20 cellular contexts compared by ENCODE assay signal in genomic region chr12:40207551-40207950, GRCh38.
"Had no signal": no experiment of that assay in that cellular context is flagged by ENCODE, and none has a peak within 500 bp of the region (broad histone marks: within the 10 kb centered on the region; RNA-seq: fewer than 3 reads in every experiment).

No MANE protein-coding gene starts in this region.

- H3K4me3 Mint-ChIP-seq: activated CD4-positive, alpha-beta T cell treated with anti-CD3 and anti-CD28 coated beads, Interleukin-2, amount 10 ng/mL, durations not matched to agents 7 days and 5 days; activated CD8-positive, alpha-beta T cell treated with anti-CD3 and anti-CD28 coated beads, Interleukin-2, amount 10 ng/mL, durations not matched to agents 7 days and 5 days; activated naive CD4-positive, alpha-beta T cell treated with anti-CD3 and anti-CD28 coated beads, Interleukin-2, amount 10 ng/mL, durations not matched to agents 7 days and 5 days; activated naive CD8-positive, alpha-beta T cell treated with anti-CD3 and anti-CD28 coated beads, Interleukin-2, amount 50 U/mL, for 24 hours; activated T-cell treated with anti-CD3 and anti-CD28 coated beads, Interleukin-2, amount 50 U/mL, for 4 hours; brain; central memory CD8-positive, alpha-beta T cell; immature natural killer cell; nephron; T-helper 2 cell treated with Interferon-gamma antibody and Interleukin-4, amounts not matched to agents 5 μg/mL and 100 μg/mL, for 36 hours; WTC11 had no signal

- ATAC-seq: activated CD8-positive, alpha-beta T cell treated with anti-CD3 and anti-CD28 coated beads, Interleukin-2, amount 10 ng/mL, durations not matched to agents 7 days and 5 days; activated naive CD8-positive, alpha-beta T cell treated with anti-CD3 and anti-CD28 coated beads, Interleukin-2, amount 50 U/mL, for 24 hours; activated T-cell treated with anti-CD3 and anti-CD28 coated beads, Interleukin-2, amount 50 U/mL, for 4 hours; upper lobe of right lung; WTC11 had no signal

- DNase-seq: activated CD4-positive, alpha-beta T cell treated with anti-CD3 and anti-CD28 coated beads, Interleukin-2, amount 10 ng/mL, durations not matched to agents 7 days and 5 days; activated CD8-positive, alpha-beta memory T cell treated with anti-CD3 and anti-CD28 coated beads, Interleukin-2, amount 50 U/mL, for 4 hours; activated CD8-positive, alpha-beta T cell treated with anti-CD3 and anti-CD28 coated beads, Interleukin-2, amount 10 ng/mL, durations not matched to agents 7 days and 5 days; activated naive CD4-positive, alpha-beta T cell treated with anti-CD3 and anti-CD28 coated beads, Interleukin-2, amount 10 ng/mL, durations not matched to agents 7 days and 5 days; activated naive CD8-positive, alpha-beta T cell treated with anti-CD3 and anti-CD28 coated beads, Interleukin-2, amount 50 U/mL, for 24 hours; activated T-cell treated with anti-CD3 and anti-CD28 coated beads, Interleukin-2, amount 50 U/mL, for 4 hours; anterior cingulate cortex; colonic mucosa; immature natural killer cell; occipital lobe; posterior cingulate gyrus; retina; stimulated activated naive CD4-positive, alpha-beta T cell; upper lobe of right lung had no signal

- H3K9me3 Mint-ChIP-seq: activated naive CD4-positive, alpha-beta T cell treated with anti-CD3 and anti-CD28 coated beads, Interleukin-2, amount 10 ng/mL, durations not matched to agents 7 days and 5 days; activated naive CD8-positive, alpha-beta T cell treated with anti-CD3 and anti-CD28 coated beads, Interleukin-2, amount 50 U/mL, for 24 hours; activated T-cell treated with anti-CD3 and anti-CD28 coated beads, Interleukin-2, amount 50 U/mL, for 4 hours; central memory CD8-positive, alpha-beta T cell had no signal

- H3K36me3 ChIP-seq: colonic mucosa, esophagus muscularis mucosa, upper lobe of right lung had no signal

- H3K36me3 Mint-ChIP-seq: activated naive CD4-positive, alpha-beta T cell treated with anti-CD3 and anti-CD28 coated beads, Interleukin-2, amount 10 ng/mL, durations not matched to agents 7 days and 5 days; brain; immature natural killer cell had no signal

- H3K27ac ChIP-seq: colonic mucosa, esophagus muscularis mucosa, upper lobe of right lung had no signal

- H3K4me1 Mint-ChIP-seq: activated CD4-positive, alpha-beta T cell treated with anti-CD3 and anti-CD28 coated beads, Interleukin-2, amount 10 ng/mL, durations not matched to agents 7 days and 5 days; activated naive CD4-positive, alpha-beta T cell treated with anti-CD3 and anti-CD28 coated beads, Interleukin-2, amount 10 ng/mL, durations not matched to agents 7 days and 5 days; brain; central memory CD8-positive, alpha-beta T cell had no signal

- H3K4me1 ChIP-seq: colonic mucosa, esophagus muscularis mucosa had no signal

- H3K27me3 Mint-ChIP-seq: activated CD4-positive, alpha-beta T cell treated with anti-CD3 and anti-CD28 coated beads, Interleukin-2, amount 10 ng/mL, durations not matched to agents 7 days and 5 days; brain; central memory CD8-positive, alpha-beta T cell had no signal

- H3K27me3 ChIP-seq: colonic mucosa, esophagus muscularis mucosa, upper lobe of right lung had no signal

- H3K4me3 ChIP-seq: colonic mucosa, esophagus muscularis mucosa, upper lobe of right lung had no signal

- H3K9me3 ChIP-seq: colonic mucosa, esophagus muscularis mucosa, upper lobe of right lung had no signal

- H3K27ac Mint-ChIP-seq: activated CD4-positive, alpha-beta T cell treated with anti-CD3 and anti-CD28 coated beads, Interleukin-2, amount 10 ng/mL, durations not matched to agents 7 days and 5 days; activated CD8-positive, alpha-beta T cell treated with anti-CD3 and anti-CD28 coated beads, Interleukin-2, amount 10 ng/mL, durations not matched to agents 7 days and 5 days; activated naive CD4-positive, alpha-beta T cell treated with anti-CD3 and anti-CD28 coated beads, Interleukin-2, amount 10 ng/mL, durations not matched to agents 7 days and 5 days; activated naive CD8-positive, alpha-beta T cell treated with anti-CD3 and anti-CD28 coated beads, Interleukin-2, amount 50 U/mL, for 24 hours; brain; immature natural killer cell; T-helper 2 cell treated with Interferon-gamma antibody and Interleukin-4, amounts not matched to agents 5 μg/mL and 100 μg/mL, for 36 hours; WTC11 had no signal
